ENCODE assay signal across 8 cellular contexts in genomic region chr17:50950002-50950877, GRCh38.
DNase-seq lines count a peak whose midpoint lies in the region; ATAC-seq and TF ChIP-seq lines count a peak whose summit lies in the region.

No MANE protein-coding gene starts in this region.

- intact Hi-C loops in colonic mucosa (cut with DNase I) = loop anchor here (10.0 kb wide), 2 partner anchors 165 to 405 kb away; partner anchors contain the start of gene SPATA20

- peak; percentile 76 for TF ChIP-seq CTCF in colonic mucosa (IDR thresholded peaks at IDR 0.05)

- H3K4me1 ChIP-seq in colonic mucosa = peaks cover 26% of the 10 kb centered on the region

- H3K9me3 ChIP-seq in colonic mucosa = no peaks in the 10 kb centered on the region

- H3K27ac ChIP-seq in colonic mucosa = peak overlapping the region; percentile 84

- peak in 12 of 14 donors; percentile 33 to 80 (median 64) for DNase-seq in C1 segment of cervical spinal cord (lab: John Stamatoyannopoulos, UW)
- peak; percentile 48 for DNase-seq in GOT3 (lab: John Stamatoyannopoulos, UW)
- peak; percentile 78 for DNase-seq in NCI-H2196 treated with DMSO at 0.1 percent for 48 hours (lab: John Stamatoyannopoulos, UW; ENCODE audit: unreplicated experiment)
- peak; percentile 86 for DNase-seq in colonic mucosa
- DNase-seq in left kidney (ENCODE audit: low read depth, low spot score) = peak; percentile 73
- peak; percentile 65 for DNase-seq in stimulated activated CD4-positive, alpha-beta T cell treated with anti-CD3 and anti-CD28 coated beads, Interleukin-15, amount 100 ng/mL, for 24 hours

- ATAC-seq in activated CD4-positive, CD25-positive, alpha-beta regulatory T cell treated with anti-CD3 and anti-CD28 coated beads, Interleukin-2, amount 50 U/mL, for 24 hours = peak; percentile 71 to 79
- ATAC-seq in GM21423 (IDR thresholded peaks at IDR 0.05; ENCODE audit: unreplicated experiment) = no peak

- peak overlapping the region; percentile 74 to 85 for H3K9ac ChIP-seq in colonic mucosa (ENCODE audit: low read depth in 2 of 2, low read length in 2 of 2)

- H3K27me3 ChIP-seq in colonic mucosa = no peaks in the 10 kb centered on the region

- no peaks in the 10 kb centered on the region for H3K36me3 ChIP-seq in colonic mucosa

- no peak overlapping the region for H3K4me3 ChIP-seq in colonic mucosa
